ENCODE assay signal across 1 cellular context in genomic region chr5:154754460-154755360, GRCh38.
TF ChIP-seq lines count a peak whose summit lies in the region.

No MANE protein-coding gene starts in this region.

TF ChIP-seq in HepG2, 621 proteins besides CTCF, POLR2A, EP300 and RAD21 (continued from another document and continues in another):
- TF ChIP-seq ZNF407 (CRISPR knock-in tag; IDR thresholded peaks at IDR 0.05; ENCODE audit: not compliant biosample characterization) (no peak), ZNF460 (CRISPR knock-in tag; IDR thresholded peaks at IDR 0.05; ENCODE audit: borderline replicate concordance) (no peak), ZNF414 (CRISPR knock-in tag; IDR thresholded peaks at IDR 0.05) (peak; percentile 71; the same call in 1 of the 2 replicates), DMAP1 (CRISPR knock-in tag; IDR thresholded peaks at IDR 0.05) (peak; percentile 91), ZNF564 (CRISPR knock-in tag; IDR thresholded peaks at IDR 0.05) (0 out of 2 replicates have a peak, but pooled peaks have one; percentile 12), POLR2AphosphoS5 (IDR thresholded peaks at IDR 0.05; ENCODE audit: low read depth, low read length) (peak; percentile 14; the same call in 1 of the 2 replicates), RCOR2 (CRISPR knock-in tag; IDR thresholded peaks at IDR 0.05) (no peak), FOSL2 (CRISPR knock-in tag; IDR thresholded peaks at IDR 0.05) (peak; percentile 61), KMT2B (CRISPR knock-in tag; IDR thresholded peaks at IDR 0.05) (peak; percentile 65; the same call in 1 of the 2 replicates), ZNF512B (CRISPR knock-in tag; IDR thresholded peaks at IDR 0.05; ENCODE audit: borderline replicate concordance) (no peak), NFYC (CRISPR knock-in tag; IDR thresholded peaks at IDR 0.05) (no peak), ZFY (CRISPR knock-in tag; IDR thresholded peaks at IDR 0.05) (peak; percentile 73), ZNF232 (CRISPR knock-in tag; IDR thresholded peaks at IDR 0.05; ENCODE audit: borderline replicate concordance) (peak; percentile 26; the same call in 1 of the 2 replicates), IKZF5 (CRISPR knock-in tag; IDR thresholded peaks at IDR 0.05) (peak; percentile 81), EEA1 (CRISPR knock-in tag; IDR thresholded peaks at IDR 0.05; ENCODE audit: borderline replicate concordance) (peak; percentile 61; the same call in 1 of the 2 replicates), HDAC1 (CRISPR knock-in tag; IDR thresholded peaks at IDR 0.05) (peak; percentile 86), ZBED4 (CRISPR knock-in tag; IDR thresholded peaks at IDR 0.05; ENCODE audit: borderline replicate concordance) (no peak), RERE (CRISPR knock-in tag; IDR thresholded peaks at IDR 0.05; ENCODE audit: low read depth) (peak; percentile 48; the same call in 1 of the 2 replicates), DBP (CRISPR knock-in tag; IDR thresholded peaks at IDR 0.05; ENCODE audit: not compliant biosample characterization) (no peak), THRA (CRISPR knock-in tag; IDR thresholded peaks at IDR 0.05; ENCODE audit: borderline replicate concordance) (peak; percentile 46; the same call in 1 of the 2 replicates), ARID3A (IDR thresholded peaks at IDR 0.05; ENCODE audit: low read depth, low read length) (no peak)
